Comparison of ENCODE assay signal across 10 cellular contexts in the genomic region with DNA sequence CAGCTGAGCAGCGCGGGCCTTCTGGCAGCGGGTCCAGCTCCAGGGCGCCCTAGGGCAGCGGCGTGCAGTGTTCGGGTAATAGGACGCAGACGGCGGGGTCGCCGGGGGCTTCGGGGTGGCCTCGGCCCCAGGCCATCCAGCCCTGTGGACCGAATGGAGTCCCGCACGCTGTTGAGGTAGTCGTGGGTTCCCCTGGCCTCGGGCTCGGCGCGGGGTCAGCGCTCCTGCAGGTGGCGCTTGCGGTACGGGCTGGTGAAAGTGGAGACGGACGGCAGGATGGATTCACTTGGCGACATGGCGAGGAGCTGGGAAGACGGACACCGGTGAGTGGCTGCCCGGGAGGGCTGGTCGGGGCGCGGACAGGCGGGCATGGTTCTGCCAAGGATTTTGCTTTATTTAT. TPM values are rescaled to one million over a fixed set of nuclear protein-coding genes. Genes with fewer than 3 reads are reported as not detected.
DNase-seq lines count a peak whose midpoint lies in the region; ATAC-seq, FAIRE-seq and TF ChIP-seq lines count a peak whose summit lies in the region.
"Not testable (repeated sequence)": the region's sequence is repeated elsewhere in the genome, so short reads cannot be mapped to it uniquely, and the experiment has no call there.
"Had no signal": no experiment of that assay in that cellular context is flagged by ENCODE, and none has a peak within 500 bp of the region (broad histone marks: within the 10 kb centered on the region; RNA-seq: fewer than 3 reads in every experiment).

No MANE protein-coding gene starts in this region.

- TF ChIP-seq RAD21 in HepG2 (CRISPR knock-in tag; IDR thresholded peaks at IDR 0.05): peak; percentile 62; the same call in 1 of the 2 replicates

- not testable (repeated sequence) for H3K4me3 ChIP-seq in HepG2 (replicated peaks in 1 of 3; ENCODE audit: insufficient read depth in 1 of 3, low read depth in 2 of 3, low read length in 3 of 3)

- FAIRE-seq in HepG2 (lab: Jason Lieb, UNC): not testable (repeated sequence)

- H3K9ac ChIP-seq in HepG2 (ENCODE audit: insufficient read depth, low read depth, low read length): not testable (repeated sequence)

- POLR2A ChIA-PET in HepG2 (lab: Yijun Ruan, JAX): not testable (repeated sequence)

- ATAC-seq in HepG2: peak; percentile 100

- H3K4me2 ChIP-seq in HepG2 (ENCODE audit: low read depth, low read length): not testable (repeated sequence)

- H3K79me2 ChIP-seq in HepG2 (ENCODE audit: insufficient read depth, low read length): not testable (repeated sequence)

- CTCF ChIA-PET in HepG2 (lab: Yijun Ruan, JAX; ENCODE audit: low intra/inter-chr PET ratio, low total read pairs): not testable (repeated sequence)

- H3K4me1 Mint-ChIP-seq in chondrocyte (ENCODE audit: low read depth): not testable (repeated sequence)

- in situ Hi-C loops in HepG2 (cut with HindIII; ENCODE audit: extremely low pct_ligation_motif_present, low pct_unique_long_range_greater_than_20kb): not testable (repeated sequence)

- H3K36me3 Mint-ChIP-seq in chondrocyte (ENCODE audit: low read depth): not testable (repeated sequence)

- H3K4me3 Mint-ChIP-seq in chondrocyte (ENCODE audit: unreplicated experiment): peak overlapping the region; percentile 19

- TF ChIP-seq EP300 in HepG2 (IDR thresholded peaks at IDR 0.05; ENCODE audit: low read depth in 2 of 2, low read length in 2 of 2); HepG2 (CRISPR knock-in tag; IDR thresholded peaks at IDR 0.05; ENCODE audit: borderline replicate concordance): not testable (repeated sequence)

- H3K9me3 ChIP-seq in HepG2 (ENCODE audit: low read length): not testable (repeated sequence)

- BruUV-seq in HepG2 (replicated peaks; lab: Mats Ljungman, UMichigan): not testable (repeated sequence)

- H3K27ac ChIP-seq in HepG2 (ENCODE audit: extremely low read length, insufficient read depth, low read length): not testable (repeated sequence)

- intact Hi-C loops in cardiac septum (cut with DNase I); HepG2 (cut with micrococcal nuclease; ENCODE audit: unreplicated experiment): not testable (repeated sequence)

- not testable (repeated sequence) for TF ChIP-seq POLR2A in HepG2 (IDR thresholded peaks at IDR 0.05; ENCODE audit: insufficient read depth in 1 of 2, low read depth in 2 of 2, low read length in 2 of 2)

- TF ChIP-seq CTCF in GM12874 (IDR thresholded peaks at IDR 0.05; ENCODE audit: insufficient read depth, low read depth, low read length): 0 out of 2 replicates have a peak, but pooled peaks have one; percentile 25
- peak; percentile 19 for TF ChIP-seq CTCF in chondrocyte (IDR thresholded peaks at IDR 0.05)
- TF ChIP-seq CTCF in HepG2 (CRISPR knock-in tag; IDR thresholded peaks at IDR 0.05): peak; percentile 72

- not testable (repeated sequence) for H2AFZ ChIP-seq in HepG2 (ENCODE audit: low read length)

- not testable (repeated sequence) for H3K27me3 ChIP-seq in HepG2 (ENCODE audit: control insufficient read depth in 1 of 2, insufficient read depth in 2 of 2, low read length in 2 of 2)

- H4K20me1 ChIP-seq in HepG2 (ENCODE audit: insufficient read depth, low read length): not testable (repeated sequence)

- H3K36me3 ChIP-seq in HepG2 (replicated peaks in 1 of 2; ENCODE audit: control insufficient read depth in 1 of 2, insufficient read depth in 2 of 2, low read length in 2 of 2): not testable (repeated sequence)

- H3K27me3 Mint-ChIP-seq in chondrocyte (ENCODE audit: low read depth): not testable (repeated sequence)

- peak; percentile 59 for DNase-seq in NCI-H460 (ENCODE audit: extremely low read depth, low read depth)
- DNase-seq in activated CD8-positive, alpha-beta memory T cell treated with anti-CD3 and anti-CD28 coated beads, Interleukin-2, amount 50 U/mL, for 48 hours: peak; percentile 58
- DNase-seq in chondrocyte (ENCODE audit: low spot score): not testable (repeated sequence)
- DNase-seq in cardiac septum (ENCODE audit: low spot score): peak; percentile 70
- DNase-seq in HepG2 (ENCODE audit: low spot score): peak; percentile 39
- DNase-seq in putamen (ENCODE audit: low spot score): peak; percentile 15

- H3K4me1 ChIP-seq in HepG2 (ENCODE audit: insufficient read depth, low read length): not testable (repeated sequence)

- not testable (repeated sequence) for H3K27ac Mint-ChIP-seq in chondrocyte (ENCODE audit: unreplicated experiment)

- WGBS in HepG2 (ENCODE audit: low lambda C conversion rate): 23% methylated on average over 36 of the region's 37 CpGs

- H3K9me3 Mint-ChIP-seq in chondrocyte (ENCODE audit: low read depth): not testable (repeated sequence)

TF ChIP-seq in HepG2, 621 proteins besides CTCF, POLR2A, EP300 and RAD21:
- TF ChIP-seq MIER2 (CRISPR knock-in tag; IDR thresholded peaks at IDR 0.05): 0 out of 2 replicates have a peak, but pooled peaks have one; percentile 42
- not testable (repeated sequence) for TF ChIP-seq NONO (IDR thresholded peaks at IDR 0.05)
- 0 out of 2 replicates have a peak, but pooled peaks have one; percentile 32 for TF ChIP-seq NONO (CRISPR knock-in tag; conservative IDR thresholded peaks at IDR 0.05)
- peak; percentile 25; the same call in 1 of the 2 replicates for TF ChIP-seq ZNF768 (CRISPR knock-in tag; IDR thresholded peaks at IDR 0.05)
- TF ChIP-seq KDM2A (CRISPR knock-in tag; IDR thresholded peaks at IDR 0.05; ENCODE audit: borderline replicate concordance, low read depth): peak; percentile 71; the same call in 1 of the 2 replicates
- 0 out of 2 replicates have a peak, but pooled peaks have one; percentile 25 for TF ChIP-seq CBX5 (CRISPR knock-in tag; IDR thresholded peaks at IDR 0.05; ENCODE audit: borderline replicate concordance)
- TF ChIP-seq STAG1 (CRISPR knock-in tag; IDR thresholded peaks at IDR 0.05): peak; percentile 80
- TF ChIP-seq HOXA3 (CRISPR knock-in tag; IDR thresholded peaks at IDR 0.05): 0 out of 2 replicates have a peak, but pooled peaks have one; percentile 23

RNA-seq across cellular contexts. Expression of a gene that starts 35.4 kb away (rescaled TPM):
- not detected in 2 replicates for total RNA-seq in NCI-H460 (2014; rRNA removed; shearing (Covaris generic))
- not detected in 2 replicates for polyA plus RNA-seq in NCI-H460 (2014; cell fraction: nucleus; rRNA removed)
- total RNA-seq in chondrocyte: not detected in 3 replicates
- not detected for total RNA-seq in cardiac septum
- not detected in 2 replicates for total RNA-seq in HepG2 (2016; rRNA removed; fragmentation: Illumina TruSeq; extraction: Trizol)
- not detected in 2 replicates for total RNA-seq in HepG2 (2016; cell fraction: cytosol; rRNA removed; fragmentation: Illumina TruSeq; extraction: Trizol; ENCODE audit: low read depth)
- not detected in 2 replicates for total RNA-seq in HepG2 (2016; cell fraction: insoluble cytoplasmic fraction; rRNA removed; fragmentation: Illumina TruSeq; extraction: Trizol)
- total RNA-seq in HepG2 (2016; cell fraction: membrane; rRNA removed; fragmentation: Illumina TruSeq; extraction: Trizol): not detected in 2 replicates
- total RNA-seq in HepG2 (2016; cell fraction: nucleus; rRNA removed; fragmentation: Illumina TruSeq; extraction: Trizol): not detected in 2 replicates
- polyA plus RNA-seq in HepG2 (2011; rRNA removed): not detected in 2 replicates
- not detected in 2 replicates for polyA plus RNA-seq in HepG2 (2011; cell fraction: cytosol; rRNA removed)
- polyA plus RNA-seq in HepG2 (2011; cell fraction: nucleus; rRNA removed): not detected in 2 replicates
- polyA plus RNA-seq in HepG2 (2012): not detected in 2 replicates
- not detected in 2 replicates for polyA plus RNA-seq in HepG2 (2016; cell fraction: cytosol; fragmentation: Illumina TruSeq; extraction: Trizol; ENCODE audit: low read depth)
- not detected in 2 replicates for polyA plus RNA-seq in HepG2 (2016; cell fraction: insoluble cytoplasmic fraction; fragmentation: Illumina TruSeq; extraction: Trizol; ENCODE audit: low read depth)
- not detected in 2 replicates for polyA plus RNA-seq in HepG2 (2016; cell fraction: membrane; fragmentation: Illumina TruSeq; extraction: Trizol; ENCODE audit: low read depth)
- not detected in 2 replicates for polyA plus RNA-seq in HepG2 (2016; cell fraction: nucleus; fragmentation: Illumina TruSeq; extraction: Trizol; ENCODE audit: insufficient read depth, low read depth)
- polyA minus RNA-seq in HepG2 (2011; rRNA and poly(A)+ RNA removed; ENCODE audit: low replicate concordance): not detected in 2 replicates
- not detected in 2 replicates for polyA minus RNA-seq in HepG2 (2011; cell fraction: cytosol; rRNA and poly(A)+ RNA removed)
- not detected in 2 replicates for polyA minus RNA-seq in HepG2 (2011; cell fraction: nucleus; rRNA and poly(A)+ RNA removed)
- total RNA-seq: gastroesophageal sphincter; HFFc6; naive thymus-derived CD8-positive, alpha-beta T cell had no signal
- polyA plus RNA-seq: naive thymus-derived CD8-positive, alpha-beta T cell had no signal

Comparison
In these comparisons a context has a peak if more than half of its experiments do, and no peak if none do; other contexts are left out.
1. CTCF ChIP-seq: peak in every context shown above with its lines; median percentile 72 in HepG2; 25 in GM12874; 19 in chondrocyte.